Comparison of ENCODE assay signal across 22 cellular contexts in the genomic region with DNA sequence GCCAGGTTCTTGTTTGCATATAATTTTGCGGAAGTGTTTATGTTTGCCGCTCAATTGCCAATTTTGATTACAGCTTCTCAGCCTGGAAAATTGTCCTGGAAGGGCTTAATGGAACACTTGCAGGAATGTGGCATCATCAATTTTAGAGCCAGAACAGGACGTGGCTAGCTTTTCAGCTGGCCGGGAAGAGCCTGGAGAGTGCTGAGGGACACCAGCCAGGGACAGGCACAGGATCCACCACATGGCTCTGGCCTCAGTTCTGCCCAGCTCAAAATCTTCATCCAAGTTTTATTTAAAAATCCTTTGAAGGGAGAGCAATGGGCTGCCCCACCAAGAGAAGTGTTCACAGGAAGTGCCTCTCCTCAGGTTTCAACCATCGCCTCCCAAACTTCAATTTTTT.
"Had no signal": no experiment of that assay in that cellular context is flagged by ENCODE, and none has a peak within 500 bp of the region (broad histone marks: within the 10 kb centered on the region; RNA-seq: fewer than 3 reads in every experiment).

No MANE protein-coding gene starts in this region.

- H3K27me3 ChIP-seq: SJSA1 had no signal

- H3K36me3 ChIP-seq: SJSA1 had no signal

- H3K4me3 ChIP-seq: K562, SJSA1, SK-N-MC had no signal

- DNase-seq: Kasumi-1; MM.1S; NCI-H1105 treated with DMSO at 0.1 percent for 48 hours; NCI-H1417 treated with DMSO at 0.1 percent for 48 hours; NCI-H146; NCI-H1694 treated with DMSO at 0.1 percent for 48 hours; NCI-H1930; NCI-H2107; NCI-H2227 treated with DMSO at 0.1 percent for 48 hours; NCI-H510A; NCI-H524 treated with DMSO at 0.1 percent for 48 hours; NCI-H69; NK-92 treated with Interleukin-12 subunit alpha and Interleukin-12 subunit beta, amount 100 ng/mL, for 24 hours; PC-3; SIG-M5 had no signal

- H3K27ac ChIP-seq: HL-60, KMS-11, RWPE1, SJSA1, SK-N-MC had no signal

- H3K4me1 ChIP-seq: SJSA1 had no signal

- ATAC-seq: K562, Panc1, PC-3 had no signal
